ENCODE assay signal across 19 cellular contexts in the genomic region with DNA sequence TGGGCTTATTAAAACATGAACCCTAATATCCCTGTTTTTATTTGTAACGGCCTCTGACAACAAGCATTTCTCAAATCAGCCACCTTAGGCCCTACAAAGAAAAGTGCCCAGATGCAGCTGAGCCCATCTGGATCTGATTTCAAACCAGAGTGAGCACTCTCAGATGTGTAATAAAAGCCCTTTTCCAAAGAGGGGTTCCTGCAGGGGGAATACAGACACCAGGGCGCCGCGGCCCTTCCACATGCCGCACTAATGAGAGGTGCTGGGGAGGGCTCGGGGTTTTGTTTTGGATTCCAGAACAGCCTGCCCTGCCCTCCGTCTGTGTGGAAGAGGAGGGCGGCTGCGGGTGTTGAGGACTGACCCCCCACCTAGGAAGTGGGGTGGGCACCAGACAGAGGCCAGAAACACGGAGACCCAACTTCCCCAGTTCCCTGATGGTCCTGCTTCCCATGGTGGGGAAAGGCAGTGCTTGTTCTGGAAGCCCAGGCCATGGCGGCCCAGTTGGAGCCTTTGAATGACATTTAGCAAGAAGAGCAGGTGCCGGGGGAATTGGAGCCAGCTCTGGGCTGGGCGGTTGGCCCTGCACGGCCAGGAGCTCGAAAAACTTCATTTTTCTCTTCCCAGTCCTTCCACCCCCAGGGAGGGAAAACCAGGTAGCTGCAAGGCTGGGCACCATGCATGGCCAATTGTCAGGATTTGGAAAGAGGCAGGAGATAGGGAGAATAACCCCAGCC.
DNase-seq lines count a peak whose midpoint lies in the region; ATAC-seq and TF ChIP-seq lines count a peak whose summit lies in the region.
"Had no signal": no experiment of that assay in that cellular context is flagged by ENCODE, and none has a peak within 500 bp of the region (broad histone marks: within the 10 kb centered on the region; RNA-seq: fewer than 3 reads in every experiment).

No MANE protein-coding gene starts in this region.

- peak overlapping the region in 1 of 2 experiments; percentile 65 for H3K4me3 ChIP-seq in mesenchymal stem cell (ENCODE audit: insufficient read depth in 1 of 2, low read depth in 1 of 2, low read length in 2 of 2)
- H3K4me3 ChIP-seq: colonic mucosa, left ventricle myocardium inferior had no signal

- ATAC-seq in GM19328 (IDR thresholded peaks at IDR 0.05; ENCODE audit: unreplicated experiment), result no peak

- H3K9me3 ChIP-seq in mesenchymal stem cell (ENCODE audit: control insufficient read depth, low read length), result no peaks in the 10 kb centered on the region
- H3K9me3 ChIP-seq: colonic mucosa, left ventricle myocardium inferior had no signal

- WGBS in mesenchymal stem cell, result 89% methylated on average over 14 of the region's 15 CpGs

- intact Hi-C loops in Calu3 (cut with micrococcal nuclease; ENCODE audit: unreplicated experiment), result no loop called here

- H4K8ac ChIP-seq in mesenchymal stem cell (ENCODE audit: low read length), result no peak overlapping the region

- no peak overlapping the region for H3K23ac ChIP-seq in mesenchymal stem cell (ENCODE audit: low read length in 2 of 2)

- TF ChIP-seq CTCF in type B pancreatic cell (conservative IDR thresholded peaks at IDR 0.05), result no peak
- no peak for TF ChIP-seq CTCF in Calu3 (IDR thresholded peaks at IDR 0.05; ENCODE audit: unreplicated experiment)

- DNase-seq in NCI-H2107 treated with DMSO at 0.1 percent for 48 hours (lab: John Stamatoyannopoulos, UW; ENCODE audit: unreplicated experiment) (peak; percentile 24), NCI-H2107 (lab: John Stamatoyannopoulos, UW) (no peak), mesenchymal stem cell (no peak), type B pancreatic cell (ENCODE audit: extremely low spot score, unreplicated experiment) (no peak), Calu3 (no peak)
- DNase-seq in activated effector memory CD4-positive, alpha-beta T cell treated with Interleukin-2 at 50 U/mL for 16 hours, result no peak
- DNase-seq: activated CD4-positive, alpha-beta T cell treated with anti-CD3 and anti-CD28 coated beads, Interleukin-2, amount 50 U/mL, for 1 hour; activated naive CD4-positive, alpha-beta T cell treated with Interleukin-2 at 50 U/mL for 16 hours; colonic mucosa; DND-41; left ventricle myocardium inferior; NCI-H146; NCI-H446 treated with DMSO at 0.1 percent for 48 hours; T-helper 1 cell had no signal

- H3K4me1 Mint-ChIP-seq in type B pancreatic cell (ENCODE audit: unreplicated experiment) (peaks cover 40% of the 10 kb centered on the region), Calu3 (ENCODE audit: low read depth, unreplicated experiment) (no peaks in the 10 kb centered on the region)

- H3K9me3 Mint-ChIP-seq in type B pancreatic cell, result no peaks in the 10 kb centered on the region
- no peaks in the 10 kb centered on the region for H3K9me3 Mint-ChIP-seq in Calu3 (ENCODE audit: low read depth, unreplicated experiment)

- CTCF ChIA-PET in Calu3 (lab: Charles Lee), result no interaction called here

- H2BK15ac ChIP-seq in mesenchymal stem cell (ENCODE audit: low read depth, poor library complexity, severe bottlenecking), result no peak overlapping the region

- H3K4me3 Mint-ChIP-seq in type B pancreatic cell (peak overlapping the region; percentile 70), Calu3 (ENCODE audit: low read depth, unreplicated experiment) (no peak overlapping the region)

- no peak overlapping the region for H3K14ac ChIP-seq in mesenchymal stem cell (ENCODE audit: low read length in 2 of 2)

- H3K79me1 ChIP-seq in mesenchymal stem cell (replicated peaks; ENCODE audit: low read length, poor library complexity, severe bottlenecking), result no peaks in the 10 kb centered on the region

- H3K4me1 ChIP-seq in mesenchymal stem cell (ENCODE audit: control insufficient read depth, insufficient read depth, low read depth, low read length), result peaks cover 3% of the 10 kb centered on the region
- H3K4me1 ChIP-seq: colonic mucosa had no signal

- peaks cover 9 to 56% of the 10 kb centered on the region in 2 experiments for H3K27me3 ChIP-seq in mesenchymal stem cell (ENCODE audit: control insufficient read depth in 1 of 2, insufficient read depth in 1 of 2, low read length in 2 of 2)
- H3K27me3 ChIP-seq: colonic mucosa had no signal

- H3K4me2 ChIP-seq in mesenchymal stem cell (ENCODE audit: low read length, poor library complexity, severe bottlenecking), result no peak overlapping the region

- H2AK5ac ChIP-seq in mesenchymal stem cell (ENCODE audit: low read length, severe bottlenecking), result no peak overlapping the region

- H3K9ac ChIP-seq in mesenchymal stem cell (ENCODE audit: low read length), result peak overlapping the region; percentile 83

- H2AFZ ChIP-seq in mesenchymal stem cell (ENCODE audit: low read depth, low read length), result no peak overlapping the region

- BruUV-seq in Calu3 (replicated peaks; lab: Mats Ljungman, UMichigan), result no TSS peak

- H2BK5ac ChIP-seq in mesenchymal stem cell (ENCODE audit: low read depth, low read length, poor library complexity, severe bottlenecking), result no peak overlapping the region

- no peaks in the 10 kb centered on the region for H3K36me3 ChIP-seq in mesenchymal stem cell (ENCODE audit: control insufficient read depth in 1 of 2, insufficient read depth in 2 of 2, low read depth in 1 of 2, low read length in 2 of 2)
- H3K36me3 ChIP-seq: colonic mucosa, left ventricle myocardium inferior had no signal

- H3K36me3 Mint-ChIP-seq in type B pancreatic cell, result no peaks in the 10 kb centered on the region
- no peaks in the 10 kb centered on the region for H3K36me3 Mint-ChIP-seq in Calu3 (ENCODE audit: insufficient read depth, unreplicated experiment)

- H3K27ac ChIP-seq in angular gyrus (ENCODE audit: low read depth, low read length) (peak overlapping the region; percentile 54), mesenchymal stem cell (ENCODE audit: low read length, poor library complexity, severe bottlenecking) (no peak overlapping the region)
- H3K27ac ChIP-seq: 22Rv1, C4-2B, colonic mucosa, left ventricle myocardium inferior, RWPE1 had no signal

- H2BK12ac ChIP-seq in mesenchymal stem cell (ENCODE audit: low read length in 2 of 2), result no peak overlapping the region

- no peak overlapping the region for H3K4ac ChIP-seq in mesenchymal stem cell (ENCODE audit: low read depth in 1 of 2, low read length in 2 of 2)

- H3K27ac Mint-ChIP-seq in type B pancreatic cell (peak overlapping the region; percentile 43), Calu3 (ENCODE audit: unreplicated experiment) (no peak overlapping the region)

- H4K91ac ChIP-seq in mesenchymal stem cell (ENCODE audit: low read length), result no peak overlapping the region

- H3K27me3 Mint-ChIP-seq in type B pancreatic cell (peaks cover 13% of the 10 kb centered on the region), Calu3 (ENCODE audit: unreplicated experiment) (peaks cover 17% of the 10 kb centered on the region)

- no peak overlapping the region for H3K18ac ChIP-seq in mesenchymal stem cell (ENCODE audit: low read depth in 1 of 2, low read length in 2 of 2)

- no peak overlapping the region for H2BK120ac ChIP-seq in mesenchymal stem cell (ENCODE audit: low read depth, low read length)
